In genomic region chr12:6766651-6767300, GRCh38 we compare ENCODE assay signal across 8 cellular contexts. TPM values are rescaled to one million over a fixed set of nuclear protein-coding genes. Genes with fewer than 3 reads are reported as not detected.
DNase-seq lines count a peak whose midpoint lies in the region; ATAC-seq and TF ChIP-seq lines count a peak whose summit lies in the region.

No MANE protein-coding gene starts in this region.

- WGBS in urinary bladder = under 1% methylated on average over 85 of the region's 86 CpGs

- no peaks in the 10 kb centered on the region for H3K36me3 Mint-ChIP-seq in natural killer cell treated with Interleukin-12 subunit alpha and Interleukin-12 subunit beta and Interleukin-15 and Interleukin-18, amount 100 ng/mL, for 72 hours

- ATAC-seq in HG03520 (IDR thresholded peaks at IDR 0.05; ENCODE audit: unreplicated experiment) = peak; percentile 39
- ATAC-seq in natural killer cell treated with Interleukin-12 subunit alpha and Interleukin-12 subunit beta and Interleukin-15 and Interleukin-18, amount 100 ng/mL, for 72 hours = peak; percentile 79 to 85

- peak overlapping the region; percentile 100 for H3K9ac ChIP-seq in NT2/D1 (ENCODE audit: insufficient read length, low read depth)

- no peaks in the 10 kb centered on the region for H3K9me3 Mint-ChIP-seq in natural killer cell treated with Interleukin-12 subunit alpha and Interleukin-12 subunit beta and Interleukin-15 and Interleukin-18, amount 100 ng/mL, for 72 hours

- H3K27me3 Mint-ChIP-seq in natural killer cell treated with Interleukin-12 subunit alpha and Interleukin-12 subunit beta and Interleukin-15 and Interleukin-18, amount 100 ng/mL, for 72 hours = peaks cover 31 to 36% of the 10 kb centered on the region in 2 donors

- peaks cover 30 to 52% of the 10 kb centered on the region in 2 donors for H3K4me1 Mint-ChIP-seq in natural killer cell treated with Interleukin-12 subunit alpha and Interleukin-12 subunit beta and Interleukin-15 and Interleukin-18, amount 100 ng/mL, for 72 hours (ENCODE audit: low read depth in 2 of 2)

- peak overlapping the region; percentile 68 to 72 for H3K27ac Mint-ChIP-seq in natural killer cell treated with Interleukin-12 subunit alpha and Interleukin-12 subunit beta and Interleukin-15 and Interleukin-18, amount 100 ng/mL, for 72 hours

- DNase-seq in NT2/D1 (ENCODE audit: low read depth, low spot score) (peak; percentile 90), foreskin fibroblast (peak; percentile 80 to 95)
- DNase-seq in activated gamma-delta T cell treated with anti-CD3 and anti-CD28 coated beads, Interleukin-2, amount 50 U/mL, for 16 hours (ENCODE audit: low read depth) = peak; percentile 37
- peak; percentile 71 for DNase-seq in natural killer cell treated with Interleukin-12 subunit alpha and Interleukin-12 subunit beta and Interleukin-15 and Interleukin-18, amount 100 ng/mL, for 72 hours (ENCODE audit: low spot score)

- H3K27ac ChIP-seq in C4-2B = peak overlapping the region; percentile 87
- H3K27ac ChIP-seq in urinary bladder (ENCODE audit: low read depth) = peak overlapping the region; percentile 89

- peak; percentile 26 for TF ChIP-seq POLR2A in GM18951 (IDR thresholded peaks at IDR 0.05; ENCODE audit: extremely low read depth, insufficient read depth, insufficient read length)

- no peaks in the 10 kb centered on the region for H3K27me3 ChIP-seq in NT2/D1 (ENCODE audit: insufficient read depth, insufficient read length)

- in situ Hi-C loops in GM18951 (cut with MboI; ENCODE audit: low sequenced_read_pairs, unreplicated experiment) = no loop called here

- peak overlapping the region; percentile 99 for H3K4me3 ChIP-seq in NT2/D1 (ENCODE audit: insufficient read length, low read depth)
- peak overlapping the region; percentile 89 to 91 for H3K4me3 ChIP-seq in foreskin fibroblast (ENCODE audit: low read depth in 1 of 2, low read length in 2 of 2)
- H3K4me3 ChIP-seq in urinary bladder (ENCODE audit: low read depth, low read length) = peak overlapping the region; percentile 89

- H3K4me3 Mint-ChIP-seq in natural killer cell treated with Interleukin-12 subunit alpha and Interleukin-12 subunit beta and Interleukin-15 and Interleukin-18, amount 100 ng/mL, for 72 hours = peak overlapping the region; percentile 93

- H3K4me1 ChIP-seq in NT2/D1 (ENCODE audit: insufficient read depth, insufficient read length) (peaks cover 28% of the 10 kb centered on the region), urinary bladder (ENCODE audit: insufficient read depth) (no peaks in the 10 kb centered on the region)

- TF ChIP-seq CTCF in C4-2B (conservative IDR thresholded peaks at IDR 0.05) = peak; percentile 95
- TF ChIP-seq CTCF in foreskin fibroblast (IDR thresholded peaks at IDR 0.05; ENCODE audit: low read depth, low read length) = peak; percentile 17

- H3K9me3 ChIP-seq in NT2/D1 (ENCODE audit: insufficient read depth, low read length) = no peaks in the 10 kb centered on the region

- H3K36me3 ChIP-seq in NT2/D1 (ENCODE audit: insufficient read depth, insufficient read length, low read length) (peaks cover 43% of the 10 kb centered on the region), urinary bladder (ENCODE audit: insufficient read depth) (no peaks in the 10 kb centered on the region)

RNA-seq across cellular contexts. Expression of gene PTMS, which starts 0.6 kb away (rescaled TPM):
- total RNA-seq in natural killer cell treated with Interleukin-12 subunit alpha and Interleukin-12 subunit beta and Interleukin-15 and Interleukin-18, amount 100 ng/mL, for 72 hours = 10 to 100 TPM; 50.4 to 93.8 TPM
- total RNA-seq in urinary bladder = 62.4 TPM
- 619 TPM for polyA plus RNA-seq in urinary bladder

RNA-seq across cellular contexts. Expression of gene LAG3, which starts 5.5 kb away (rescaled TPM):
- 100 to 1,000 TPM in 1 of 2 donors, 10 to 100 TPM in 1; 78.2 to 365 TPM for total RNA-seq in natural killer cell treated with Interleukin-12 subunit alpha and Interleukin-12 subunit beta and Interleukin-15 and Interleukin-18, amount 100 ng/mL, for 72 hours
- total RNA-seq in urinary bladder = 0.21 TPM
- polyA plus RNA-seq in urinary bladder = 1.6 TPM

RNA-seq across cellular contexts. Expression of gene MLF2, which starts 13.8 kb away (rescaled TPM):
- 100 to 1,000 TPM in 1 of 2 donors, 10 to 100 TPM in 1; 98.3 to 124 TPM for total RNA-seq in natural killer cell treated with Interleukin-12 subunit alpha and Interleukin-12 subunit beta and Interleukin-15 and Interleukin-18, amount 100 ng/mL, for 72 hours
- 51.0 TPM for total RNA-seq in urinary bladder
- 240 TPM for polyA plus RNA-seq in urinary bladder

RNA-seq across cellular contexts. Expression of gene CD4, which starts 22.6 kb away (rescaled TPM):
- total RNA-seq in natural killer cell treated with Interleukin-12 subunit alpha and Interleukin-12 subunit beta and Interleukin-15 and Interleukin-18, amount 100 ng/mL, for 72 hours = 1 to 10 TPM in 1 of 2 donors, under 1 TPM in 1; 0.43 to 5.4 TPM
- total RNA-seq in urinary bladder = 11.5 TPM
- 21.5 TPM for polyA plus RNA-seq in urinary bladder

RNA-seq across cellular contexts. Expression of gene COPS7A, which starts 42.9 kb away (rescaled TPM):
- total RNA-seq in natural killer cell treated with Interleukin-12 subunit alpha and Interleukin-12 subunit beta and Interleukin-15 and Interleukin-18, amount 100 ng/mL, for 72 hours = 10 to 100 TPM; 49.6 to 60.6 TPM
- 35.6 TPM for total RNA-seq in urinary bladder
- 88.2 TPM for polyA plus RNA-seq in urinary bladder

Comparison
In these comparisons a context has a peak if more than half of its experiments do, and no peak if none do; other contexts are left out.
1. Peak in every context shown above with its lines: DNase-seq, ATAC-seq, H3K4me3 ChIP-seq and H3K27ac ChIP-seq.
2. DNase-seq: peak in every context shown above with its lines; median percentile 90 in NT2/D1; 88 in foreskin fibroblast; 71 in natural killer cell treated with Interleukin-12 subunit alpha and Interleukin-12 subunit beta and Interleukin-15 and Interleukin-18, amount 100 ng/mL, for 72 hours; 37 in activated gamma-delta T cell treated with anti-CD3 and anti-CD28 coated beads, Interleukin-2, amount 50 U/mL, for 16 hours.
3. RNA of gene LAG3, which starts 5.5 kb away (total RNA-seq): 78.2 to 365 TPM in natural killer cell treated with Interleukin-12 subunit alpha and Interleukin-12 subunit beta and Interleukin-15 and Interleukin-18, amount 100 ng/mL, for 72 hours; 0.21 TPM in urinary bladder (single experiment); every median in the first group is over 10 times any median in the second.